In genomic region chr18:73038336-73038735, GRCh38 we compare ENCODE assay signal across 26 cellular contexts.
A peak's percentile ranks its signal among the peaks of the same experiment; 100 is the strongest.
DNase-seq lines count a peak whose midpoint lies in the region; ATAC-seq and TF ChIP-seq lines count a peak whose summit lies in the region.
"Had no signal": no experiment of that assay in that cellular context is flagged by ENCODE, and none has a peak within 500 bp of the region (broad histone marks: within the 10 kb centered on the region; RNA-seq: fewer than 3 reads in every experiment).

No MANE protein-coding gene starts in this region.

- H3K4me1 Mint-ChIP-seq in HFFc6 (ENCODE audit: low read depth) (peaks cover 15% of the 10 kb centered on the region; the same call in 1 of the 2 replicates), activated B cell treated with CpG ODN at 0.5 μM for 24 hours (peaks cover 26% of the 10 kb centered on the region), type B pancreatic cell (ENCODE audit: unreplicated experiment) (no peaks in the 10 kb centered on the region)
- H3K4me1 Mint-ChIP-seq: activated naive CD8-positive, alpha-beta T cell treated with anti-CD3 and anti-CD28 coated beads, Interleukin-2, amount 10 ng/mL, durations not matched to agents 7 days and 5 days; CD4-positive, alpha-beta memory T cell had no signal

- H3K9me3 Mint-ChIP-seq in HFFc6 (no peaks in the 10 kb centered on the region), activated B cell treated with CpG ODN at 0.5 μM for 24 hours (peaks cover 4% of the 10 kb centered on the region), type B pancreatic cell (no peaks in the 10 kb centered on the region)
- H3K9me3 Mint-ChIP-seq: neural crest cell had no signal

- H3K27me3 Mint-ChIP-seq in HFFc6 (ENCODE audit: insufficient read depth) (peaks cover 7% of the 10 kb centered on the region; the same call in 1 of the 2 replicates), activated B cell treated with CpG ODN at 0.5 μM for 24 hours (no peaks in the 10 kb centered on the region), type B pancreatic cell (no peaks in the 10 kb centered on the region)
- H3K27me3 Mint-ChIP-seq: activated naive CD8-positive, alpha-beta T cell treated with anti-CD3 and anti-CD28 coated beads, Interleukin-2, amount 10 ng/mL, durations not matched to agents 7 days and 5 days; activated T-cell treated with anti-CD3 and anti-CD28 coated beads, Interleukin-2, amount 50 U/mL, for 24 hours; CD4-positive, alpha-beta memory T cell had no signal

- CTCF ChIA-PET in activated B cell treated with CpG ODN at 0.5 μM for 24 hours (lab: Charles Lee), result no interaction called here

- no peaks in the 10 kb centered on the region for H3K4me1 ChIP-seq in ACC112 (ENCODE audit: control insufficient read depth, insufficient read depth, low read length, unreplicated experiment)
- H3K4me1 ChIP-seq: gastroesophageal sphincter, SJCRH30, upper lobe of right lung had no signal

- no peak for DNase-seq in HFFc6
- DNase-seq in activated B cell treated with CpG ODN at 0.5 μM for 24 hours, result no peak
- no peak for DNase-seq in RKO (ENCODE audit: low spot score)
- DNase-seq in NCI-H1694 (lab: John Stamatoyannopoulos, UW), result no peak
- DNase-seq in type B pancreatic cell (ENCODE audit: extremely low spot score, unreplicated experiment), result no peak
- DNase-seq: activated CD4-positive, alpha-beta T cell treated with anti-CD3 and anti-CD28 coated beads for 4 hours; activated gamma-delta T cell; activated naive CD8-positive, alpha-beta T cell treated with anti-CD3 and anti-CD28 coated beads, Interleukin-2, amount 10 ng/mL, durations not matched to agents 7 days and 5 days; activated T-cell treated with anti-CD3 and anti-CD28 coated beads, Interleukin-2, amount 50 U/mL, for 24 hours; aorta; CD4-positive, alpha-beta memory T cell; DND-41; hippocampal formation; NCI-H146; NCI-H748 treated with DMSO at 0.1 percent for 48 hours; ovary; RPMI8226; SJCRH30; stimulated activated CD4-positive, alpha-beta T cell treated with anti-CD3 and anti-CD28 coated beads, Interleukin-4, amount 100 ng/mL, for 4 hours; SW 1271; upper lobe of right lung had no signal

- H3K4me3 Mint-ChIP-seq in HFFc6 (peak overlapping the region; percentile 51; the same call in 1 of the 2 replicates), activated B cell treated with CpG ODN at 0.5 μM for 24 hours (peak overlapping the region; percentile 3), type B pancreatic cell (no peak overlapping the region)
- H3K4me3 Mint-ChIP-seq: activated naive CD8-positive, alpha-beta T cell treated with anti-CD3 and anti-CD28 coated beads, Interleukin-2, amount 10 ng/mL, durations not matched to agents 7 days and 5 days; activated T-cell treated with anti-CD3 and anti-CD28 coated beads, Interleukin-2, amount 50 U/mL, for 24 hours; CD4-positive, alpha-beta memory T cell; neural crest cell had no signal

- H2AFZ ChIP-seq in ACC112 (ENCODE audit: low read length, unreplicated experiment), result no peak overlapping the region

- H3K27ac Mint-ChIP-seq in HFFc6 (no peak overlapping the region), activated B cell treated with CpG ODN at 0.5 μM for 24 hours (peak overlapping the region; percentile 33), type B pancreatic cell (no peak overlapping the region)
- H3K27ac Mint-ChIP-seq: activated naive CD8-positive, alpha-beta T cell treated with anti-CD3 and anti-CD28 coated beads, Interleukin-2, amount 10 ng/mL, durations not matched to agents 7 days and 5 days; activated T-cell treated with anti-CD3 and anti-CD28 coated beads, Interleukin-2, amount 50 U/mL, for 24 hours; CD4-positive, alpha-beta memory T cell had no signal

- H3K36me3 Mint-ChIP-seq in HFFc6 (ENCODE audit: low read depth) (no peaks in the 10 kb centered on the region), activated B cell treated with CpG ODN at 0.5 μM for 24 hours (ENCODE audit: low read depth) (no peaks in the 10 kb centered on the region), type B pancreatic cell (no peaks in the 10 kb centered on the region)
- H3K36me3 Mint-ChIP-seq: activated naive CD8-positive, alpha-beta T cell treated with anti-CD3 and anti-CD28 coated beads, Interleukin-2, amount 10 ng/mL, durations not matched to agents 7 days and 5 days; CD4-positive, alpha-beta memory T cell had no signal

- H3K27ac ChIP-seq in ACC112 (ENCODE audit: low read depth, low read length), result no peak overlapping the region
- H3K27ac ChIP-seq: gastroesophageal sphincter, ovary, SJCRH30, upper lobe of right lung had no signal

- TF ChIP-seq CTCF in HFFc6 (IDR thresholded peaks at IDR 0.05) (no peak), activated B cell treated with CpG ODN at 0.5 μM for 24 hours (IDR thresholded peaks at IDR 0.05) (no peak), type B pancreatic cell (conservative IDR thresholded peaks at IDR 0.05) (no peak)

- ATAC-seq in GM18909 (IDR thresholded peaks at IDR 0.05; ENCODE audit: poor library complexity, unreplicated experiment) (peak; percentile 44), activated B cell treated with CpG ODN at 0.5 μM for 24 hours (ENCODE audit: low read depth) (no peak), HG03378 (IDR thresholded peaks at IDR 0.05; ENCODE audit: unreplicated experiment) (no peak)
- ATAC-seq: gastroesophageal sphincter, upper lobe of right lung had no signal

- no peaks in the 10 kb centered on the region for H3K36me3 ChIP-seq in ACC112 (ENCODE audit: insufficient read depth, low read length)
- H3K36me3 ChIP-seq: gastroesophageal sphincter, ovary, SJCRH30, upper lobe of right lung had no signal

- intact Hi-C loops in activated B cell treated with CpG ODN at 0.5 μM for 24 hours (cut with micrococcal nuclease), result no loop called here

- H3K27me3 ChIP-seq in ACC112 (ENCODE audit: insufficient read depth, low read length), result peaks cover 5% of the 10 kb centered on the region; the same call in 1 of the 2 replicates
- H3K27me3 ChIP-seq: gastroesophageal sphincter, ovary, SJCRH30, upper lobe of right lung had no signal

- peak overlapping the region; percentile 1; the same call in 1 of the 2 replicates for H3K4me3 ChIP-seq in ACC112 (ENCODE audit: low read depth, low read length)
- H3K4me3 ChIP-seq: gastroesophageal sphincter, ovary, SJCRH30, upper lobe of right lung had no signal

- POLR2A ChIA-PET in activated B cell treated with CpG ODN at 0.5 μM for 24 hours (lab: Charles Lee), result no interaction called here

- no peaks in the 10 kb centered on the region for H3K79me2 ChIP-seq in ACC112 (ENCODE audit: control insufficient read depth, insufficient read depth, low read length, unreplicated experiment)
